ENCODE assay signal across 2 cellular contexts in the genomic region with DNA sequence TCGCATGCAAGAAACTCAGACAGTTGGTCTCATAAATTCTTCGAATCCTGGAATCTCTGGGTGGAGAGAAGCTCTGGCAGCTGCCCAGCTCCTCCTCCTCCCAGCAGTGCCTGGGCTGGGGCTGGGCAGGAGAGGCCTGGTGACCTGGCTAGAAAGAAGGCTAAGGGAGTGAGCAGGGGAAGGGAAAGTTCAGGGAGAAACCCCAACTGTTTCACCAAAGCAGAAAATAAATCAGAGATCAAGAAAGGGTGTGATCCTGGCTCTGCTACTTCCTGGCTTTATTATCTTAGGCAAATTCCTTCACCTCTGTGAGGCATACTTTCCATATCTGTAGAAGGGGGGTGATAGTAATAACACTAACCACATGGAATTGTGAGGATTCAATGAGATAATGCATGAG.
TF ChIP-seq lines count a peak whose summit lies in the region.

No MANE protein-coding gene starts in this region.

TF ChIP-seq in HEK293, 187 proteins besides CTCF, POLR2A, EP300 and RAD21:
- peak; percentile 80 for TF ChIP-seq ZNF394 (tag by site-specific recombination; IDR thresholded peaks at IDR 0.05; ENCODE audit: borderline replicate concordance)
- TF ChIP-seq PRDM1 (tag by site-specific recombination; IDR thresholded peaks at IDR 0.05), result peak; percentile 57
- TF ChIP-seq ZNF10 (tag by site-specific recombination; IDR thresholded peaks at IDR 0.05), result 0 out of 2 replicates have a peak, but pooled peaks have one; percentile 32
- TF ChIP-seq, protein P1, sequence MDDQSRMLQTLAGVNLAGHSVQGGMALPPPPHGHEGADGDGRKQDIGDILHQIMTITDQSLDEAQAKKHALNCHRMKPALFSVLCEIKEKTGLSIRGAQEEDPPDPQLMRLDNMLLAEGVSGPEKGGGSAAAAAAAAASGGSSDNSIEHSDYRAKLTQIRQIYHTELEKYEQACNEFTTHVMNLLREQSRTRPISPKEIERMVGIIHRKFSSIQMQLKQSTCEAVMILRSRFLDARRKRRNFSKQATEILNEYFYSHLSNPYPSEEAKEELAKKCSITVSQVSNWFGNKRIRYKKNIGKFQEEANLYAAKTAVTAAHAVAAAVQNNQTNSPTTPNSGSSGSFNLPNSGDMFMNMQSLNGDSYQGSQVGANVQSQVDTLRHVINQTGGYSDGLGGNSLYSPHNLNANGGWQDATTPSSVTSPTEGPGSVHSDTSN (CRISPR knock-in tag; IDR thresholded peaks at IDR 0.05), result no peak
- TF ChIP-seq ZXDB (tag by site-specific recombination; IDR thresholded peaks at IDR 0.05), result no peak
- TF ChIP-seq ZNF423 (tag by site-specific recombination; IDR thresholded peaks at IDR 0.05), result no peak
- TF ChIP-seq, protein P2, sequence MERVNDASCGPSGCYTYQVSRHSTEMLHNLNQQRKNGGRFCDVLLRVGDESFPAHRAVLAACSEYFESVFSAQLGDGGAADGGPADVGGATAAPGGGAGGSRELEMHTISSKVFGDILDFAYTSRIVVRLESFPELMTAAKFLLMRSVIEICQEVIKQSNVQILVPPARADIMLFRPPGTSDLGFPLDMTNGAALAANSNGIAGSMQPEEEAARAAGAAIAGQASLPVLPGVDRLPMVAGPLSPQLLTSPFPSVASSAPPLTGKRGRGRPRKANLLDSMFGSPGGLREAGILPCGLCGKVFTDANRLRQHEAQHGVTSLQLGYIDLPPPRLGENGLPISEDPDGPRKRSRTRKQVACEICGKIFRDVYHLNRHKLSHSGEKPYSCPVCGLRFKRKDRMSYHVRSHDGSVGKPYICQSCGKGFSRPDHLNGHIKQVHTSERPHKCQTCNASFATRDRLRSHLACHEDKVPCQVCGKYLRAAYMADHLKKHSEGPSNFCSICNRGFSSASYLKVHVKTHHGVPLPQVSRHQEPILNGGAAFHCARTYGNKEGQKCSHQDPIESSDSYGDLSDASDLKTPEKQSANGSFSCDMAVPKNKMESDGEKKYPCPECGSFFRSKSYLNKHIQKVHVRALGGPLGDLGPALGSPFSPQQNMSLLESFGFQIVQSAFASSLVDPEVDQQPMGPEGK (tag by site-specific recombination; IDR thresholded peaks at IDR 0.05), result no peak
- TF ChIP-seq, protein P3, sequence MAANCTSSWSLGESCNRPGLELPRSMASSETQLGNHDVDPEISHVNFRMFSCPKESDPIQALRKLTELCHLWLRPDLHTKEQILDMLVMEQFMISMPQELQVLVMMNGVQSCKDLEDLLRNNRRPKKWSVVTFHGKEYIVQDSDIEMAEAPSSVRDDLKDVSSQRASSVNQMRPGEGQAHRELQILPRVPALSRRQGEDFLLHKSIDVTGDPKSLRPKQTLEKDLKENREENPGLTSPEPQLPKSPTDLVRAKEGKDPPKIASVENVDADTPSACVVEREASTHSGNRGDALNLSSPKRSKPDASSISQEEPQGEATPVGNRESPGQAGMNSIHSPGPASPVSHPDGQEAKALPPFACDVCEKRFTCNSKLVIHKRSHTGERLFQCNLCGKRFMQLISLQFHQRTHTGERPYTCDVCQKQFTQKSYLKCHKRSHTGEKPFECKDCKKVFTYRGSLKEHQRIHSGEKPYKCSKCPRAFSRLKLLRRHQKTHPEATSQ (tag by site-specific recombination; IDR thresholded peaks at IDR 0.05), result no peak
- TF ChIP-seq ZNF514 (tag by site-specific recombination; IDR thresholded peaks at IDR 0.05), result no peak
- no peak for TF ChIP-seq ZBTB48 (tag by site-specific recombination; IDR thresholded peaks at IDR 0.05)

TF ChIP-seq in K562, 482 proteins besides CTCF, POLR2A, EP300 and RAD21:
- TF ChIP-seq HCFC1 (IDR thresholded peaks at IDR 0.05; ENCODE audit: low read depth, low read length), result no peak
- no peak for TF ChIP-seq ZNF24 (IDR thresholded peaks at IDR 0.05)
- no peak for TF ChIP-seq ZBTB7A (IDR thresholded peaks at IDR 0.05; ENCODE audit: borderline replicate concordance, control insufficient read depth, low read depth, low read length)
- peak; percentile 46; the same call in 1 of the 2 replicates for TF ChIP-seq FOSL1 (tag; conservative IDR thresholded peaks at IDR 0.05)
